2 cellular contexts compared by ENCODE assay signal in genomic region chr7:38345546-38346172, GRCh38.
TF ChIP-seq lines count a peak whose summit lies in the region.

No MANE protein-coding gene starts in this region.

TF ChIP-seq in A549, 52 proteins besides CTCF, POLR2A, EP300 and RAD21:
- peak; percentile 45; the same call in 2 of the 3 replicates for TF ChIP-seq SMC3 (IDR thresholded peaks at IDR 0.05)

TF ChIP-seq in HEK293, 187 proteins besides CTCF, POLR2A, EP300 and RAD21:
- TF ChIP-seq ZNF654 (tag by site-specific recombination; IDR thresholded peaks at IDR 0.05; ENCODE audit: low read depth), result peak; percentile 41; the same call in 1 of the 2 replicates
